In the genomic region with DNA sequence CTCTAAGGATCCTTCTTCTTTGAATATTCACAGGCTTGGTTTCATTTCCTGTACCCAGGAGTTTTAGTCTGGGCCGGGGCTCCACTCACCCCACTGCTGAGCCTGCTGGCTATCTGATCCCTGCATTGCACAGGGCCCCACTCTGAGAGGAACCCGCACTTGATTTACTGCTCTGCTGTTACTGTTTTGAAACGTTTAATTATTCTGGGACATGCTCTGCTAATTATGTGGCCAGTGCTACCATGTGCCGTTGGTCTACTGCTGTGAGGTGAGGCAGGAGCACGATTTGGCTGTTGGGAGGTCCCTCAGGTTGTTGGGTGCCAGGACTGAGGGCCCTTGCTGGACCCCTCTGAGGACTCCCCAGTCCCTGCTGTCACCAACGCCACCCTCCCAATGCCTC, we compare ENCODE assay signal across 23 cellular contexts.
"Had no signal": no experiment of that assay in that cellular context is flagged by ENCODE, and none has a peak within 500 bp of the region (broad histone marks: within the 10 kb centered on the region; RNA-seq: fewer than 3 reads in every experiment).

No MANE protein-coding gene starts in this region.

- ATAC-seq: activated CD4-positive, CD25-positive, alpha-beta regulatory T cell treated with anti-CD3 and anti-CD28 coated beads, Interleukin-2, amount 50 U/mL, for 24 hours; activated CD8-positive, alpha-beta T cell treated with anti-CD3 and anti-CD28 coated beads, Interleukin-2, amount 10 ng/mL, durations not matched to agents 7 days and 5 days; K562 had no signal

- FAIRE-seq: K562 had no signal

- DNase-seq: activated CD4-positive, alpha-beta T cell treated with anti-CD3 and anti-CD28 coated beads for 4 hours; activated CD8-positive, alpha-beta memory T cell treated with anti-CD3 and anti-CD28 coated beads, Interleukin-2, amount 50 U/mL, for 48 hours; activated CD8-positive, alpha-beta T cell treated with anti-CD3 and anti-CD28 coated beads, Interleukin-2, amount 10 ng/mL, durations not matched to agents 7 days and 5 days; activated naive CD4-positive, alpha-beta T cell treated with anti-CD3 and anti-CD28 coated beads for 36 hours; activated T-cell treated with anti-CD3 and anti-CD28 coated beads, Interleukin-2, amount 50 U/mL, for 1 hour; brain microvascular endothelial cell; caudate nucleus; Karpas-422; MM.1S; NCI-H1092 treated with DMSO at 0.1 percent for 48 hours; NCI-H1417 treated with DMSO at 0.1 percent for 48 hours; NCI-H1694; NCI-H2029; NCI-H345; NCI-H510A; NCI-H526 treated with DMSO at 0.1 percent for 48 hours; Peyer's patch; Right ventricle myocardium superior; SJCRH30; SK-N-SH; T-helper 1 cell had no signal
